9 cellular contexts compared by ENCODE assay signal in the genomic region with DNA sequence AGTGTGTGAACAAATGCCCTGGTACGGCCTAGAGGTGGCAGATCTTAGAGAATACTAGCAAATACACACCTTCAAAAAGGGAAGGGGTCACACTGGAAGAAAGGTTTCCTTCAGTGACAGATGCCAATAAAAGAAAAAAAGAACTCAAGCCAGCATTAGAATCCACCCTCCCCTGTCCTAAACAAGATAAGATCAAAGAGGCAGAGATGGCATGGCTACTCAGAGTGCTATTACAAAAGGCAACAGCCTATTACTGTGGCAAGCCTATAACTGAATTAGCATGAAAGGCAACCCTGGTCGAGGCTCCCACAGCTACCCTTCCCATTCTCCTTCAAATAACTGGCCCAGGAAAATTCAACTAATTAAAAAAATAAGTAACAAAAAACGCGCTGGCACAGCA.
"Had no signal": no experiment of that assay in that cellular context is flagged by ENCODE, and none has a peak within 500 bp of the region (broad histone marks: within the 10 kb centered on the region; RNA-seq: fewer than 3 reads in every experiment).

No MANE protein-coding gene starts in this region.

- H3K9me3 Mint-ChIP-seq: HFFc6, IgD-negative memory B cell had no signal

- H3K4me1 ChIP-seq: HAP-1 had no signal

- H3K4me3 ChIP-seq: GM23248, HAP-1 had no signal

- H3K9me3 ChIP-seq: HAP-1 had no signal

- ATAC-seq: HCT116, HepG2 had no signal

- H3K27ac ChIP-seq: GM23248, HL-60 had no signal

- H2AFZ ChIP-seq: GM23248 had no signal

- H3K27me3 Mint-ChIP-seq: IgD-negative memory B cell had no signal

- DNase-seq: GM23248, GOT3, H7, HFFc6 had no signal

- H3K4me3 Mint-ChIP-seq: HFFc6, IgD-negative memory B cell had no signal

- H3K27ac Mint-ChIP-seq: HFFc6, IgD-negative memory B cell had no signal

- H3K9ac ChIP-seq: GM23248 had no signal
